In genomic region chr18:56052202-56052601, GRCh38 we compare ENCODE assay signal across 2 cellular contexts.
TF ChIP-seq lines count a peak whose summit lies in the region.

No MANE protein-coding gene starts in this region.

TF ChIP-seq in liver, 16 proteins besides CTCF, POLR2A, EP300 and RAD21 (continued from another document):
- TF ChIP-seq ATF3 (IDR thresholded peaks at IDR 0.05) = no peak
- peak; percentile 18 for TF ChIP-seq HNF4G (IDR thresholded peaks at IDR 0.05)
TF ChIP-seq in liver: peak in this region for 2.

TF ChIP-seq in HepG2, 621 proteins besides CTCF, POLR2A, EP300 and RAD21 (continued from another document):
- TF ChIP-seq ZNF142 (CRISPR knock-in tag; IDR thresholded peaks at IDR 0.05) (no peak), CENPBD1 (CRISPR knock-in tag; IDR thresholded peaks at IDR 0.05; ENCODE audit: borderline replicate concordance, low read depth) (no peak), JDP2 (CRISPR knock-in tag; IDR thresholded peaks at IDR 0.05; ENCODE audit: borderline replicate concordance) (no peak), ZNF75D (CRISPR knock-in tag; IDR thresholded peaks at IDR 0.05; ENCODE audit: borderline replicate concordance) (no peak), NFYB (CRISPR knock-in tag; IDR thresholded peaks at IDR 0.05) (no peak), CC2D1A (CRISPR knock-in tag; IDR thresholded peaks at IDR 0.05) (no peak), HES4 (CRISPR knock-in tag; IDR thresholded peaks at IDR 0.05; ENCODE audit: borderline replicate concordance) (no peak), ZFP91 (CRISPR knock-in tag; IDR thresholded peaks at IDR 0.05; ENCODE audit: borderline replicate concordance) (no peak), SNAPC5 (CRISPR knock-in tag; IDR thresholded peaks at IDR 0.05; ENCODE audit: borderline replicate concordance) (no peak), CBFB (CRISPR knock-in tag; IDR thresholded peaks at IDR 0.05) (no peak), ZNF574 (CRISPR knock-in tag; IDR thresholded peaks at IDR 0.05) (no peak), KDM3A (CRISPR knock-in tag; IDR thresholded peaks at IDR 0.05; ENCODE audit: low read depth) (no peak)
